Comparison of ENCODE assay signal across 12 cellular contexts in genomic region chr7:26151096-26151495, GRCh38. TPM values are rescaled to one million over a fixed set of nuclear protein-coding genes. Genes with fewer than 3 reads are reported as not detected.
DNase-seq lines count a peak whose midpoint lies in the region; ATAC-seq, FAIRE-seq and TF ChIP-seq lines count a peak whose summit lies in the region.
"Had no signal": no experiment of that assay in that cellular context is flagged by ENCODE, and none has a peak within 500 bp of the region (broad histone marks: within the 10 kb centered on the region; RNA-seq: fewer than 3 reads in every experiment).

No MANE protein-coding gene starts in this region.

- H3K36me3 ChIP-seq in GM12878 (ENCODE audit: control insufficient read depth in 2 of 2, insufficient read depth in 2 of 2, low read length in 1 of 2) (no peaks in the 10 kb centered on the region), vagina (no peaks in the 10 kb centered on the region)

- TF ChIP-seq CTCF in GM12878 (IDR thresholded peaks at IDR 0.05 in 2 of 3, conservative IDR thresholded peaks at IDR 0.05 in 1 of 3; ENCODE audit: control insufficient read depth in 2 of 3, extremely low read depth in 1 of 3, insufficient read depth in 1 of 3, low read depth in 3 of 3, low read length in 3 of 3) (no peak), vagina (IDR thresholded peaks at IDR 0.05) (no peak)

- in situ Hi-C loops in GM12878 (cut with MboI), result no loop called here

- SMC1A ChIA-PET in GM12878 (lab: Charles Lee; ENCODE audit: uncharacterized antibody, unreplicated experiment), result interaction anchor here (0.7 to 3.2 kb wide), 11 partner anchors 10 to 214 kb away, joined by 3 to 30 read pairs (median 5); no protein-coding TSS in a partner anchor

- intact Hi-C loops in GM12878 (cut with micrococcal nuclease; ENCODE audit: unreplicated experiment), result loop anchor here (5.0 kb wide), 1 partner anchor 204 kb away; no protein-coding TSS in a partner anchor
- intact Hi-C loops in vagina (cut with DNase I), result no loop called here

- WGBS in GM12878 (ENCODE audit: insufficient coverage, insufficient replicate concordance, low lambda C conversion rate, missing lambda C conversion rate), result 60% methylated on average over 5 of the region's 5 CpGs

- BruUV-seq in GM12878 (replicated peaks; lab: Mats Ljungman, UMichigan), result no TSS peak

- no peak for FAIRE-seq in GM12878 (lab: Jason Lieb, UNC)

- DNase-seq in activated T-cell treated with anti-CD3 and anti-CD28 coated beads, Interleukin-2, amount 50 U/mL, for 72 hours, result no peak
- DNase-seq in activated T-cell treated with anti-CD3 and anti-CD28 coated beads for 4 hours, result no peak
- DNase-seq in NCI-H524 (lab: John Stamatoyannopoulos, UW), result peak; percentile 85 to 91
- DNase-seq in GM12878 (ENCODE audit: low read depth, low spot score), result no peak
- DNase-seq in stimulated activated CD8-positive, alpha-beta memory T cell treated with anti-CD3 and anti-CD28 coated beads, Interleukin-4, amount 100 ng/mL, for 48 hours, result peak; percentile 31
- DNase-seq in ureter (ENCODE audit: low spot score), result no peak
- DNase-seq in vagina (ENCODE audit: extremely low spot score in 2 of 2), result no peak
- DNase-seq in NCI-H345 (lab: John Stamatoyannopoulos, UW), result no peak
- DNase-seq: activated gamma-delta T cell; NCI-H748 treated with DMSO at 0.1 percent for 48 hours; stimulated activated CD4-positive, alpha-beta T cell treated with anti-CD3 and anti-CD28 coated beads, Interleukin-12 subunit alpha, Interleukin-12 subunit beta, amount 100 ng/mL, for 4 hours had no signal

- POLR2A ChIA-PET in GM12878 (lab: Charles Lee), result interaction anchor here (0.5 to 2.2 kb wide), 13 partner anchors 10 to 258 kb away, joined by 3 to 42 read pairs (median 4); partner anchors contain the start of gene CBX3

- CTCF ChIA-PET in GM12878 (lab: Yijun Ruan, JAX), result interaction anchor here (1.1 to 3.2 kb wide), 12 partner anchors 16 to 258 kb away, joined by 3 to 40 read pairs (median 8); partner anchors contain the start of gene HNRNPA2B1

- peaks cover 46% of the 10 kb centered on the region for H3K79me2 ChIP-seq in GM12878 (ENCODE audit: control insufficient read depth, insufficient read depth, low read length)

- no peak for ATAC-seq in activated T-cell treated with anti-CD3 and anti-CD28 coated beads, Interleukin-2, amount 50 U/mL, for 72 hours (replicated peaks in 1 of 2)
- no peak for ATAC-seq in GM12878

- TF ChIP-seq RAD21 in GM12878 (IDR thresholded peaks at IDR 0.05; ENCODE audit: insufficient read depth, low read depth, low read length), result no peak

- H3K27me3 Mint-ChIP-seq in activated T-cell treated with anti-CD3 and anti-CD28 coated beads, Interleukin-2, amount 50 U/mL, for 72 hours (ENCODE audit: low read depth), result no peaks in the 10 kb centered on the region

- H3K27me3 ChIP-seq in GM12878 (replicated peaks in 1 of 2; ENCODE audit: control insufficient read depth in 2 of 2, insufficient read depth in 2 of 2, low read length in 1 of 2), result no peaks in the 10 kb centered on the region
- no peaks in the 10 kb centered on the region for H3K27me3 ChIP-seq in vagina

- no peaks in the 10 kb centered on the region; the same call in 1 of the 2 replicates for H4K20me1 ChIP-seq in GM12878 (ENCODE audit: control insufficient read depth, insufficient read depth)

- peak overlapping the region; percentile 98; the same call in 1 of the 2 replicates for H3K4me2 ChIP-seq in GM12878 (ENCODE audit: control insufficient read depth, insufficient read depth)

- no peaks in the 10 kb centered on the region for H3K9me3 Mint-ChIP-seq in activated T-cell treated with anti-CD3 and anti-CD28 coated beads, Interleukin-2, amount 50 U/mL, for 72 hours

- peaks cover 39% of the 10 kb centered on the region for H3K4me1 Mint-ChIP-seq in activated T-cell treated with anti-CD3 and anti-CD28 coated beads, Interleukin-2, amount 50 U/mL, for 72 hours (ENCODE audit: low read depth)

- H3K4me1 ChIP-seq in GM12878 (ENCODE audit: control insufficient read depth, insufficient read depth, low read length) (peaks cover 23% of the 10 kb centered on the region), vagina (peaks cover 21% of the 10 kb centered on the region)

- no peak for TF ChIP-seq EP300 in GM12878 (IDR thresholded peaks at IDR 0.05; ENCODE audit: borderline replicate concordance in 1 of 2, control insufficient read depth in 1 of 2, low read depth in 2 of 2, low read length in 2 of 2)

- H3K9ac ChIP-seq in GM12878 (ENCODE audit: control insufficient read depth, insufficient read depth, low read length), result no peak overlapping the region

- peak overlapping the region; percentile 74 for H3K27ac Mint-ChIP-seq in activated T-cell treated with anti-CD3 and anti-CD28 coated beads, Interleukin-2, amount 50 U/mL, for 72 hours

- peaks cover 5 to 8% of the 10 kb centered on the region in 2 donors for H3K36me3 Mint-ChIP-seq in activated T-cell treated with anti-CD3 and anti-CD28 coated beads, Interleukin-2, amount 50 U/mL, for 72 hours (ENCODE audit: insufficient read depth in 2 of 2)

- TF ChIP-seq POLR2A in GM12878 (IDR thresholded peaks at IDR 0.05; ENCODE audit: low read depth, low read length), result no peak
- TF ChIP-seq POLR2A in vagina (IDR thresholded peaks at IDR 0.05), result no peak

- no peak overlapping the region for H3K4me3 ChIP-seq in GM12878
- no peak overlapping the region for H3K4me3 ChIP-seq in vagina

- H3K27ac ChIP-seq in GM12878 (ENCODE audit: control insufficient read depth, insufficient read depth) (no peak overlapping the region), vagina (no peak overlapping the region)

- RAD21 ChIA-PET in GM12878 (lab: Charles Lee; ENCODE audit: unreplicated experiment), result interaction anchor here (1.1 to 3.1 kb wide), 13 partner anchors 16 to 258 kb away, joined by 3 to 54 read pairs (median 9); partner anchors contain the start of gene CBX3

- H3K9me3 ChIP-seq in GM12878 (replicated peaks; ENCODE audit: control insufficient read depth, insufficient read depth, low read length) (no peaks in the 10 kb centered on the region), vagina (no peaks in the 10 kb centered on the region)
- H3K9me3 ChIP-seq: mucosa of descending colon had no signal

- peak overlapping the region; percentile 89 to 90 for H3K4me3 Mint-ChIP-seq in activated T-cell treated with anti-CD3 and anti-CD28 coated beads, Interleukin-2, amount 50 U/mL, for 72 hours

- H2AFZ ChIP-seq in GM12878 (ENCODE audit: control insufficient read depth, low read depth, low read length), result peak overlapping the region; percentile 99; the same call in 1 of the 2 replicates

RNA-seq across cellular contexts. Expression of gene NFE2L3, which starts 0.9 kb away (rescaled TPM):
- total RNA-seq in activated T-cell treated with anti-CD3 and anti-CD28 coated beads, Interleukin-2, amount 50 U/mL, for 72 hours, result 10 to 100 TPM; 18.5 to 22.2 TPM
- 31.0 and 35.3 TPM in 2 replicates for total RNA-seq in GM12878 (2013; cell fraction: nucleolus; rRNA removed)
- 17.2 and 17.4 TPM in 2 replicates for total RNA-seq in GM12878 (2014; rRNA removed)
- 21.0 and 21.2 TPM in 2 replicates for total RNA-seq in GM12878 (2014; rRNA removed; fragmentation: Illumina TruSeq; extraction: Trizol)
- total RNA-seq in GM12878 (2021), result 14.5 and 15.7 TPM in 2 replicates
- polyA plus RNA-seq in GM12878 (2011; ENCODE audit: low read depth), result 4.8 TPM
- 34.9 and 45.3 TPM in 2 replicates for polyA plus RNA-seq in GM12878 (2011; rRNA removed)
- 11.7 and 17.7 TPM in 2 replicates for polyA plus RNA-seq in GM12878 (2011; cell fraction: cytosol; rRNA removed)
- polyA plus RNA-seq in GM12878 (2011; cell fraction: nucleus; rRNA removed), result 14.0 and 14.4 TPM in 2 replicates
- 6.8 and 11.8 TPM in 2 replicates for polyA plus RNA-seq in GM12878 (2012)
- polyA plus RNA-seq in GM12878 (2014; fragmentation: Illumina TruSeq; extraction: Trizol), result 21.6 and 24.9 TPM in 2 replicates
- polyA plus RNA-seq in GM12878 (2014; fragmentation: Nextera tagmentation; extraction: Ambion mirVana), result 1 to 10 TPM; 4.9 to 8.9 TPM
- 10.2 and 11.5 TPM in 2 replicates for polyA plus RNA-seq in GM12878 (2014; rRNA removed)
- polyA plus RNA-seq in GM12878 (2016; fragmentation: Nextera tagmentation; extraction: Ambion mirVana), result 1 to 10 TPM; 4.4 to 6.8 TPM
- polyA minus RNA-seq in GM12878 (2011; rRNA and poly(A)+ RNA removed), result 20.6 and 35.0 TPM in 2 replicates
- 11.5 and 11.9 TPM in 2 replicates for polyA minus RNA-seq in GM12878 (2011; cell fraction: cytosol; rRNA and poly(A)+ RNA removed)
- 11.0 and 12.6 TPM in 2 replicates for polyA minus RNA-seq in GM12878 (2011; cell fraction: nucleus; rRNA and poly(A)+ RNA removed)
- total RNA-seq in ureter, result 6.3 TPM
- total RNA-seq in vagina, result 5.2 TPM

RNA-seq across cellular contexts. Expression of gene HNRNPA2B1, which starts 49.5 kb away (rescaled TPM):
- 100 to 1,000 TPM; 439 to 483 TPM for total RNA-seq in activated T-cell treated with anti-CD3 and anti-CD28 coated beads, Interleukin-2, amount 50 U/mL, for 72 hours
- total RNA-seq in GM12878 (2013; cell fraction: nucleolus; rRNA removed), result 404 and 419 TPM in 2 replicates
- 295 and 319 TPM in 2 replicates for total RNA-seq in GM12878 (2014; rRNA removed)
- 603 and 632 TPM in 2 replicates for total RNA-seq in GM12878 (2014; rRNA removed; fragmentation: Illumina TruSeq; extraction: Trizol)
- total RNA-seq in GM12878 (2021), result 699 and 740 TPM in 2 replicates
- polyA plus RNA-seq in GM12878 (2011; ENCODE audit: low read depth), result 532 TPM
- polyA plus RNA-seq in GM12878 (2011; rRNA removed), result 721 and 1,149 TPM in 2 replicates
- 265 and 307 TPM in 2 replicates for polyA plus RNA-seq in GM12878 (2011; cell fraction: cytosol; rRNA removed)
- 577 and 864 TPM in 2 replicates for polyA plus RNA-seq in GM12878 (2011; cell fraction: nucleus; rRNA removed)
- polyA plus RNA-seq in GM12878 (2012), result 686 TPM in 2 replicates
- polyA plus RNA-seq in GM12878 (2014; fragmentation: Illumina TruSeq; extraction: Trizol), result 1,357 and 1,719 TPM in 2 replicates
- 1,000 to 10,000 TPM in 1 of 2 experiments, 100 to 1,000 TPM in 1; 726 to 1,124 TPM for polyA plus RNA-seq in GM12878 (2014; fragmentation: Nextera tagmentation; extraction: Ambion mirVana)
- polyA plus RNA-seq in GM12878 (2014; rRNA removed), result 1,063 and 1,240 TPM in 2 replicates
- 1,000 to 10,000 TPM; 1,359 to 1,396 TPM for polyA plus RNA-seq in GM12878 (2016; fragmentation: Nextera tagmentation; extraction: Ambion mirVana)
- polyA minus RNA-seq in GM12878 (2011; rRNA and poly(A)+ RNA removed), result 198 and 212 TPM in 2 replicates
- polyA minus RNA-seq in GM12878 (2011; cell fraction: cytosol; rRNA and poly(A)+ RNA removed), result 167 and 191 TPM in 2 replicates
- 133 and 235 TPM in 2 replicates for polyA minus RNA-seq in GM12878 (2011; cell fraction: nucleus; rRNA and poly(A)+ RNA removed)
- 409 TPM for total RNA-seq in ureter
- 222 TPM for total RNA-seq in vagina

RNA-seq across cellular contexts. Expression of gene CBX3, which starts 50.4 kb away (rescaled TPM):
- total RNA-seq in activated T-cell treated with anti-CD3 and anti-CD28 coated beads, Interleukin-2, amount 50 U/mL, for 72 hours, result 100 to 1,000 TPM; 201 to 221 TPM
- total RNA-seq in GM12878 (2013; cell fraction: nucleolus; rRNA removed), result 188 TPM in 2 replicates
- 153 and 181 TPM in 2 replicates for total RNA-seq in GM12878 (2014; rRNA removed)
- 303 and 305 TPM in 2 replicates for total RNA-seq in GM12878 (2014; rRNA removed; fragmentation: Illumina TruSeq; extraction: Trizol)
- total RNA-seq in GM12878 (2021), result 194 and 201 TPM in 2 replicates
- 71.4 TPM for polyA plus RNA-seq in GM12878 (2011; ENCODE audit: low read depth)
- 238 and 407 TPM in 2 replicates for polyA plus RNA-seq in GM12878 (2011; rRNA removed)
- 70.7 and 72.5 TPM in 2 replicates for polyA plus RNA-seq in GM12878 (2011; cell fraction: cytosol; rRNA removed)
- polyA plus RNA-seq in GM12878 (2011; cell fraction: nucleus; rRNA removed), result 112 and 122 TPM in 2 replicates
- polyA plus RNA-seq in GM12878 (2012), result 150 and 167 TPM in 2 replicates
- 307 and 369 TPM in 2 replicates for polyA plus RNA-seq in GM12878 (2014; fragmentation: Illumina TruSeq; extraction: Trizol)
- 100 to 1,000 TPM; 205 to 247 TPM for polyA plus RNA-seq in GM12878 (2014; fragmentation: Nextera tagmentation; extraction: Ambion mirVana)
- polyA plus RNA-seq in GM12878 (2014; rRNA removed), result 191 and 239 TPM in 2 replicates
- polyA plus RNA-seq in GM12878 (2016; fragmentation: Nextera tagmentation; extraction: Ambion mirVana), result 100 to 1,000 TPM; 205 to 212 TPM
- 44.8 and 66.0 TPM in 2 replicates for polyA minus RNA-seq in GM12878 (2011; rRNA and poly(A)+ RNA removed)
- 27.1 and 39.7 TPM in 2 replicates for polyA minus RNA-seq in GM12878 (2011; cell fraction: cytosol; rRNA and poly(A)+ RNA removed)
- polyA minus RNA-seq in GM12878 (2011; cell fraction: nucleus; rRNA and poly(A)+ RNA removed), result 83.8 and 123 TPM in 2 replicates
- total RNA-seq in ureter, result 87.0 TPM
- 52.1 TPM for total RNA-seq in vagina

Comparison
In these comparisons a context has a peak if more than half of its experiments do, and no peak if none do; other contexts are left out.
1. DNase-seq: peak in NCI-H524 (2 of 2) and stimulated activated CD8-positive, alpha-beta memory T cell treated with anti-CD3 and anti-CD28 coated beads, Interleukin-4, amount 100 ng/mL, for 48 hours (single experiment); none in activated T-cell treated with anti-CD3 and anti-CD28 coated beads, Interleukin-2, amount 50 U/mL, for 72 hours (0 of 2), activated T-cell treated with anti-CD3 and anti-CD28 coated beads for 4 hours (single experiment), GM12878 (single experiment), ureter (single experiment), vagina (0 of 2) and NCI-H345 (single experiment).